In the genomic region with DNA sequence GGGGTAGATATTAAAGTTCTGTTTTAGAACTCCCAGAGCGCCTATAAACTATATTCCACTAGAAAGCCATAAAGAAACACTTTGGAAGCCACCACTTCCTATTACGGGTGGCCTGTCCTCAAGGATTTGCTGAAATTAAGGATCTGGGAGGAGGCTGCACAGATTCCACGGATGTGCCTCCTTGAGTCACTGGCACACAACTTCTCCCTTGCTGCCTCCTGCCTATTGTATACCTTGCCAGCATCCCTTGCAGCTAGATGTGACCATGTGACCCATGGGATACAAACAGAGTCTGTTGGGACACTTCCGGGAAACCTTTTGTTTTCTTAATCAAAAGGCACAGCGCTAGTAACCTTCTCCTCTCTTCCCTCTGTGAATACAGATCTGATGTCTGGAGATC, we compare ENCODE assay signal across 26 cellular contexts.
DNase-seq lines count a peak whose midpoint lies in the region; ATAC-seq, FAIRE-seq and TF ChIP-seq lines count a peak whose summit lies in the region.
"Had no signal": no experiment of that assay in that cellular context is flagged by ENCODE, and none has a peak within 500 bp of the region (broad histone marks: within the 10 kb centered on the region; RNA-seq: fewer than 3 reads in every experiment).

No MANE protein-coding gene starts in this region.

- WGBS in K562 (ENCODE audit: insufficient coverage, low coverage, missing lambda C conversion rate), result 77% methylated on average over 5 of the region's 5 CpGs
- WGBS in esophagus squamous epithelium, 2 donors, result 84 to 97% methylated on average over 5 of the region's 5 CpGs

- no peak overlapping the region for H3K27ac Mint-ChIP-seq in endothelial cell (ENCODE audit: unreplicated experiment)
- H3K27ac Mint-ChIP-seq: CD14-positive monocyte; CD4-positive, alpha-beta memory T cell; CD8-positive, alpha-beta memory T cell had no signal

- TF ChIP-seq POLR2A in K562 (conservative IDR thresholded peaks at IDR 0.05) (no peak), esophagus squamous epithelium (IDR thresholded peaks at IDR 0.05) (no peak)

- H3K4me1 ChIP-seq in K562 (replicated peaks in 1 of 2; ENCODE audit: control insufficient read depth in 2 of 2, insufficient read depth in 2 of 2, low read length in 2 of 2) (peaks cover 17 to 32% of the 10 kb centered on the region in 2 experiments), osteoblast (ENCODE audit: insufficient read depth, low read length) (peaks cover 5% of the 10 kb centered on the region), esophagus squamous epithelium (no peaks in the 10 kb centered on the region)
- H3K4me1 ChIP-seq: BE2C had no signal

- H3K9me3 ChIP-seq in K562 (replicated peaks; ENCODE audit: control insufficient read depth, insufficient read depth, low read depth, low read length) (peaks cover 9% of the 10 kb centered on the region), osteoblast (ENCODE audit: low read depth, low read length) (peaks cover 5% of the 10 kb centered on the region), esophagus squamous epithelium (no peaks in the 10 kb centered on the region)
- H3K9me3 ChIP-seq: BE2C had no signal

- H3K27ac ChIP-seq in K562 (ENCODE audit: extremely low read depth, low read depth, low read length) (no peak overlapping the region), osteoblast (ENCODE audit: low read depth, low read length) (no peak overlapping the region), esophagus squamous epithelium (no peak overlapping the region)
- H3K27ac ChIP-seq: BLaER1 had no signal

- H2AFZ ChIP-seq in K562 (ENCODE audit: low read depth, low read length) (no peak overlapping the region), osteoblast (ENCODE audit: low read length) (no peak overlapping the region)

- H3K9me3 Mint-ChIP-seq in endothelial cell (ENCODE audit: unreplicated experiment), result peaks cover 5% of the 10 kb centered on the region

- BruUV-seq in K562 (replicated peaks; lab: Mats Ljungman, UMichigan), result no TSS peak

- no peaks in the 10 kb centered on the region for H3K79me2 ChIP-seq in K562 (ENCODE audit: control insufficient read depth, insufficient read depth, low read length)
- no peaks in the 10 kb centered on the region for H3K79me2 ChIP-seq in osteoblast (ENCODE audit: insufficient read depth, low read length)

- TF ChIP-seq CTCF in K562 (IDR thresholded peaks at IDR 0.05 in 2 of 3, conservative IDR thresholded peaks at IDR 0.05 in 1 of 3; ENCODE audit: insufficient read depth in 2 of 3, low read depth in 1 of 3, low read length in 3 of 3), result no peak
- TF ChIP-seq CTCF in endothelial cell (IDR thresholded peaks at IDR 0.05; ENCODE audit: unreplicated experiment), result no peak
- no peak for TF ChIP-seq CTCF in osteoblast (IDR thresholded peaks at IDR 0.05; ENCODE audit: extremely low read depth, low read depth, low read length)
- no peak for TF ChIP-seq CTCF in esophagus squamous epithelium (IDR thresholded peaks at IDR 0.05)

- no peaks in the 10 kb centered on the region for H3K9me1 ChIP-seq in K562 (ENCODE audit: control insufficient read depth, insufficient read depth, low read length)

- no peak overlapping the region for H3K4me2 ChIP-seq in K562 (ENCODE audit: insufficient read depth, low read length)
- H3K4me2 ChIP-seq in osteoblast (ENCODE audit: insufficient read depth, low read length), result no peak overlapping the region
- H3K4me2 ChIP-seq: BLaER1 had no signal

- no peak for ATAC-seq in K562
- no peak for ATAC-seq in GM21529 (IDR thresholded peaks at IDR 0.05; ENCODE audit: unreplicated experiment)

- H3K36me3 Mint-ChIP-seq in endothelial cell (ENCODE audit: low read depth, unreplicated experiment), result peaks cover 9% of the 10 kb centered on the region
- H3K36me3 Mint-ChIP-seq: CD14-positive monocyte; CD4-positive, alpha-beta memory T cell; CD4-positive, CD25-positive, alpha-beta regulatory T cell; CD8-positive, alpha-beta memory T cell had no signal

- CTCF ChIA-PET in K562 (lab: Yijun Ruan, JAX; ENCODE audit: low intra/inter-chr PET ratio), result no interaction called here

- no peaks in the 10 kb centered on the region for H3K36me3 ChIP-seq in K562 (ENCODE audit: control insufficient read depth, insufficient read depth, low read length)
- H3K36me3 ChIP-seq in osteoblast (ENCODE audit: insufficient read depth, low read length), result no peaks in the 10 kb centered on the region
- no peaks in the 10 kb centered on the region for H3K36me3 ChIP-seq in esophagus squamous epithelium
- H3K36me3 ChIP-seq: BE2C, BLaER1 had no signal

- no peak for FAIRE-seq in K562 (lab: Jason Lieb, UNC)
- FAIRE-seq: A204.1, GM12891, GM19239 had no signal

- no peak for TF ChIP-seq EP300 in K562 (IDR thresholded peaks at IDR 0.05; ENCODE audit: low read length)

- H3K4me3 Mint-ChIP-seq in endothelial cell (ENCODE audit: unreplicated experiment), result peak overlapping the region; percentile 60
- H3K4me3 Mint-ChIP-seq: CD4-positive, alpha-beta memory T cell; CD4-positive, CD25-positive, alpha-beta regulatory T cell; CD8-positive, alpha-beta memory T cell had no signal

- DNase-seq in K562 (ENCODE audit: extremely low read depth in 1 of 4, low spot score in 3 of 4) (no peak), endothelial cell (ENCODE audit: low spot score) (no peak), osteoblast (ENCODE audit: insufficient read length, low spot score, missing footprints) (peak; percentile 68), esophagus squamous epithelium (lab: John Stamatoyannopoulos, UW) (no peak), GF-D8 (lab: John Stamatoyannopoulos, UW) (no peak)
- DNase-seq: 8988T; ACHN; BE2C; C1 segment of cervical spinal cord; CD4-positive, alpha-beta memory T cell; CD4-positive, CD25-positive, alpha-beta regulatory T cell; CD8-positive, alpha-beta memory T cell; COR-L47; DMS 273 treated with DMSO at 0.1 percent for 48 hours; DMS153; DMS53; DMS79; DND-41; EL; GDM1 had no signal

- no peak overlapping the region for H3K4me3 ChIP-seq in K562
- H3K4me3 ChIP-seq in osteoblast (ENCODE audit: insufficient read depth, low read length), result no peak overlapping the region
- H3K4me3 ChIP-seq in esophagus squamous epithelium, result no peak overlapping the region
- H3K4me3 ChIP-seq: BLaER1 had no signal

- intact Hi-C loops in K562 (cut with micrococcal nuclease), result no loop called here
- intact Hi-C loops in esophagus squamous epithelium (cut with DNase I), result no loop called here

- H4K20me1 ChIP-seq in K562 (replicated peaks; ENCODE audit: control insufficient read depth, insufficient read depth, low read length) (no peaks in the 10 kb centered on the region), osteoblast (ENCODE audit: insufficient read depth, low read length) (no peaks in the 10 kb centered on the region)
- H4K20me1 ChIP-seq: BLaER1 had no signal

- peaks cover 13% of the 10 kb centered on the region for H3K4me1 Mint-ChIP-seq in endothelial cell (ENCODE audit: unreplicated experiment)
- H3K4me1 Mint-ChIP-seq: CD14-positive monocyte; CD4-positive, alpha-beta memory T cell; CD4-positive, CD25-positive, alpha-beta regulatory T cell; CD8-positive, alpha-beta memory T cell had no signal

- H3K9ac ChIP-seq in K562 (ENCODE audit: insufficient read depth in 1 of 2, low read depth in 2 of 2, low read length in 2 of 2), result no peak overlapping the region
- H3K9ac ChIP-seq: BLaER1 had no signal

- in situ Hi-C loops in K562 (cut with MboI), result no loop called here

- H3K27me3 Mint-ChIP-seq in endothelial cell (ENCODE audit: unreplicated experiment), result peaks cover 3% of the 10 kb centered on the region

- no peak for TF ChIP-seq RAD21 in K562 (CRISPR knock-in tag; conservative IDR thresholded peaks at IDR 0.05 in 1 of 2, IDR thresholded peaks at IDR 0.05 in 1 of 2)

- POLR2A ChIA-PET in K562 (lab: Yijun Ruan, JAX), result no interaction called here

- H3K27me3 ChIP-seq in K562 (ENCODE audit: control insufficient read depth in 2 of 2, insufficient read depth in 2 of 2, low read length in 2 of 2) (peaks cover 3 to 4% of the 10 kb centered on the region in 2 experiments; a peak in 2 of 5 replicates), osteoblast (ENCODE audit: insufficient read depth, low read length) (no peaks in the 10 kb centered on the region), esophagus squamous epithelium (peaks cover 0 to 54% (median 1%) of the 10 kb centered on the region in 4 donors)
- H3K27me3 ChIP-seq: BE2C, BLaER1 had no signal

TF ChIP-seq in K562, 482 proteins besides CTCF, POLR2A, EP300 and RAD21:
- peak in 1 of 2 experiments; percentile 73; a peak in 1 of 3 replicates for TF ChIP-seq CBX3 (IDR thresholded peaks at IDR 0.05; ENCODE audit: borderline replicate concordance in 1 of 2, low read length in 2 of 2)
- TF ChIP-seq ZNF347 (CRISPR knock-in tag; IDR thresholded peaks at IDR 0.05; ENCODE audit: low read depth), result no peak
- 0 out of 2 replicates have a peak, but pooled peaks have one; percentile 32 for TF ChIP-seq TRIM28 (IDR thresholded peaks at IDR 0.05)
- TF ChIP-seq RFX5 (IDR thresholded peaks at IDR 0.05; ENCODE audit: low read depth, low read length), result no peak
- TF ChIP-seq ZKSCAN8 (CRISPR knock-in tag; IDR thresholded peaks at IDR 0.05), result 0 out of 2 replicates have a peak, but pooled peaks have one; percentile 51
- TF ChIP-seq, protein P1, sequence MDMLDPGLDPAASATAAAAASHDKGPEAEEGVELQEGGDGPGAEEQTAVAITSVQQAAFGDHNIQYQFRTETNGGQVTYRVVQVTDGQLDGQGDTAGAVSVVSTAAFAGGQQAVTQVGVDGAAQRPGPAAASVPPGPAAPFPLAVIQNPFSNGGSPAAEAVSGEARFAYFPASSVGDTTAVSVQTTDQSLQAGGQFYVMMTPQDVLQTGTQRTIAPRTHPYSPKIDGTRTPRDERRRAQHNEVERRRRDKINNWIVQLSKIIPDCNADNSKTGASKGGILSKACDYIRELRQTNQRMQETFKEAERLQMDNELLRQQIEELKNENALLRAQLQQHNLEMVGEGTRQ (CRISPR knock-in tag; IDR thresholded peaks at IDR 0.05), result peak; percentile 48
- TF ChIP-seq, protein P2, sequence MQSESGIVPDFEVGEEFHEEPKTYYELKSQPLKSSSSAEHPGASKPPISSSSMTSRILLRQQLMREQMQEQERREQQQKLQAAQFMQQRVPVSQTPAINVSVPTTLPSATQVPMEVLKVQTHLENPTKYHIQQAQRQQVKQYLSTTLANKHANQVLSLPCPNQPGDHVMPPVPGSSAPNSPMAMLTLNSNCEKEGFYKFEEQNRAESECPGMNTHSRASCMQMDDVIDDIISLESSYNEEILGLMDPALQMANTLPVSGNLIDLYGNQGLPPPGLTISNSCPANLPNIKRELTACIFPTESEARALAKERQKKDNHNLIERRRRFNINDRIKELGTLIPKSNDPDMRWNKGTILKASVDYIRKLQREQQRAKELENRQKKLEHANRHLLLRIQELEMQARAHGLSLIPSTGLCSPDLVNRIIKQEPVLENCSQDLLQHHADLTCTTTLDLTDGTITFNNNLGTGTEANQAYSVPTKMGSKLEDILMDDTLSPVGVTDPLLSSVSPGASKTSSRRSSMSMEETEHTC (IDR thresholded peaks at IDR 0.05), result no peak
